ENCODE assay signal across 26 cellular contexts in genomic region chr6:109653264-109653663, GRCh38.
"Had no signal": no experiment of that assay in that cellular context is flagged by ENCODE, and none has a peak within 500 bp of the region (broad histone marks: within the 10 kb centered on the region; RNA-seq: fewer than 3 reads in every experiment).

No MANE protein-coding gene starts in this region.

- H3K9me3 ChIP-seq: left ventricle myocardium inferior, mucosa of descending colon, ovary, prostate gland, suprapubic skin, thoracic aorta, tibial artery, upper lobe of right lung had no signal

- H3K4me1 Mint-ChIP-seq: naive thymus-derived CD4-positive, alpha-beta T cell had no signal

- H3K27ac Mint-ChIP-seq: naive thymus-derived CD4-positive, alpha-beta T cell; natural killer cell treated with Interleukin-12 subunit alpha and Interleukin-12 subunit beta and Interleukin-15 and Interleukin-18, amount 100 ng/mL, for 72 hours; stimulated activated naive CD8-positive, alpha-beta T cell treated with anti-CD3 and anti-CD28 coated beads, Interleukin-15, Interleukin-2, amounts not matched to agents 100 ng/mL and 50 ng/mL, for 24 hours had no signal

- H3K36me3 ChIP-seq: ovary, prostate gland, thoracic aorta, upper lobe of right lung had no signal

- H3K27me3 Mint-ChIP-seq: naive thymus-derived CD4-positive, alpha-beta T cell; natural killer cell treated with Interleukin-12 subunit alpha and Interleukin-12 subunit beta and Interleukin-15 and Interleukin-18, amount 100 ng/mL, for 72 hours; stimulated activated naive CD8-positive, alpha-beta T cell treated with anti-CD3 and anti-CD28 coated beads, Interleukin-15, Interleukin-2, amounts not matched to agents 100 ng/mL and 50 ng/mL, for 24 hours had no signal

- H3K4me3 ChIP-seq: left ventricle myocardium inferior, lung, mucosa of descending colon, ovary, prostate gland, skin epidermis, suprapubic skin, thoracic aorta, tibial artery, upper lobe of right lung had no signal

- ATAC-seq: mucosa of descending colon; naive thymus-derived CD4-positive, alpha-beta T cell; natural killer cell treated with Interleukin-12 subunit alpha and Interleukin-12 subunit beta and Interleukin-15 and Interleukin-18, amount 100 ng/mL, for 72 hours; right cardiac atrium; sciatic nerve; upper lobe of right lung had no signal

- H3K4me1 ChIP-seq: left ventricle myocardium inferior, prostate gland, suprapubic skin, tibial artery, upper lobe of right lung had no signal

- DNase-seq: hippocampal formation; kidney; left ventricle myocardium inferior; midbrain; mucosa of descending colon; naive thymus-derived CD4-positive, alpha-beta T cell; ovary; retina; right cardiac atrium; stimulated activated CD4-positive, alpha-beta T cell treated with anti-CD3 and anti-CD28 coated beads, Interleukin-12 subunit alpha, Interleukin-12 subunit beta, amount 100 ng/mL, for 4 hours; stimulated activated CD4-positive, alpha-beta T cell treated with anti-CD3 and anti-CD28 coated beads, Interleukin-15, amount 100 ng/mL, for 24 hours; stimulated activated CD4-positive, alpha-beta T cell treated with anti-CD3 and anti-CD28 coated beads, Interleukin-2, amount 100 ng/mL, for 24 hours; stimulated activated CD4-positive, alpha-beta T cell treated with anti-CD3 and anti-CD28 coated beads, Interleukin-4, amount 100 ng/mL, for 1 hour; stimulated activated naive CD4-positive, alpha-beta T cell; tibial artery; upper lobe of right lung had no signal

- H3K27ac ChIP-seq: left ventricle myocardium inferior, ovary, prostate gland, skin epidermis, suprapubic skin, thoracic aorta, tibial artery, upper lobe of right lung had no signal

- H3K4me3 Mint-ChIP-seq: naive thymus-derived CD4-positive, alpha-beta T cell; natural killer cell treated with Interleukin-12 subunit alpha and Interleukin-12 subunit beta and Interleukin-15 and Interleukin-18, amount 100 ng/mL, for 72 hours; stimulated activated naive CD8-positive, alpha-beta T cell treated with anti-CD3 and anti-CD28 coated beads, Interleukin-15, Interleukin-2, amounts not matched to agents 100 ng/mL and 50 ng/mL, for 24 hours had no signal

- H3K9me3 Mint-ChIP-seq: natural killer cell treated with Interleukin-12 subunit alpha and Interleukin-12 subunit beta and Interleukin-15 and Interleukin-18, amount 100 ng/mL, for 72 hours; stimulated activated naive CD8-positive, alpha-beta T cell treated with anti-CD3 and anti-CD28 coated beads, Interleukin-15, Interleukin-2, amounts not matched to agents 100 ng/mL and 50 ng/mL, for 24 hours had no signal

- FAIRE-seq: islet of Langerhans, kidney, urothelium cell line had no signal

- H3K27me3 ChIP-seq: ovary, suprapubic skin, tibial artery, upper lobe of right lung had no signal
